11 cellular contexts compared by ENCODE assay signal in the genomic region with DNA sequence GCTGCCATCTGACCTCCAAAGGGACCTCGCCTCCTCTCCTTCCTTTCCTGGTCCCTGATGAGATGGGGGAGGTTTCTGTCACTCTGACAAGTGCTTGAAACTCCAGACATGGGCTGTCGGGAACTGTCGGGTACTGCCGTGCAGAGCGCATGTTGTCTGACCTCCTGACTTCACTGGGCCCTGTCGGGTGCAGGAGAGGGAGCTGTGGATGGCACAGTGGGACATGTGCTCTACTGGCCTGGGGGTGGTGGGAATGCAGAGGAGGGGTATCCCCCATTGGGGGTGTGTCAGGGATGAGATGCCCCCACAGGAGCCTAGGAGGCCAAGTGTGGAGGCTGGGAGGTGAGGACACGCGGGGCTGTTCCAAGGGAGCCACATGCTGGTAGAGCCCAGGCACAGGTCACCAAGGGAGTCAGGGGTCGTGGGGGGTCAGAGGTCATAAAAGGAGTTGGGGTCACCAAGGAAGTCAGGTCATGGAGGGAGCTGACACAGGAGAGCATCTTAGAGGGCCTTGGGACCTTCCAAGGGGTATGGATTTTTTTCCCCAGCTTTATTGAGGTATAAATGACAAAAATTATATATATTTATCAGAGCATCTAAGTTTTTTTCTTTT. TPM values are rescaled to one million over a fixed set of nuclear protein-coding genes. Genes with fewer than 3 reads are reported as not detected.
DNase-seq lines count a peak whose midpoint lies in the region; ATAC-seq and TF ChIP-seq lines count a peak whose summit lies in the region.
"Had no signal": no experiment of that assay in that cellular context is flagged by ENCODE, and none has a peak within 500 bp of the region (broad histone marks: within the 10 kb centered on the region; RNA-seq: fewer than 3 reads in every experiment).

No MANE protein-coding gene starts in this region.

- H3K27me3 Mint-ChIP-seq in activated CD4-positive, alpha-beta memory T cell treated with anti-CD3 and anti-CD28 coated beads for 36 hours, result no peaks in the 10 kb centered on the region

- H3K79me2 ChIP-seq in MM.1S (ENCODE audit: low read length), result no peaks in the 10 kb centered on the region

- H3K9me2 ChIP-seq in MM.1S (replicated peaks; ENCODE audit: insufficient read depth, low read length), result no peaks in the 10 kb centered on the region

- H3K36me3 Mint-ChIP-seq in activated CD4-positive, alpha-beta memory T cell treated with anti-CD3 and anti-CD28 coated beads for 36 hours, result no peaks in the 10 kb centered on the region

- DNase-seq in Right ventricle myocardium inferior (ENCODE audit: missing footprints) (peak; percentile 60), cardiac septum (ENCODE audit: low spot score) (no peak), hepatic stellate cell (ENCODE audit: low spot score) (peak; percentile 61), prostate gland (ENCODE audit: low spot score) (no peak), aorta (no peak), MM.1S (no peak), GM10266 (ENCODE audit: extremely low spot score) (no peak)
- DNase-seq in activated CD4-positive, alpha-beta memory T cell treated with anti-CD3 and anti-CD28 coated beads for 36 hours, result no peak
- DNase-seq: central memory CD4-positive, alpha-beta T cell; midbrain had no signal

- no peak overlapping the region for H3K4me2 ChIP-seq in MM.1S (ENCODE audit: low read depth, low read length)

- peak; percentile 6 for ATAC-seq in Right ventricle myocardium inferior
- peak; percentile 6 for ATAC-seq in aorta (ENCODE audit: low FRiP score)
- ATAC-seq: stimulated activated effector memory CD8-positive, alpha-beta T cell treated with anti-CD3 and anti-CD28 coated beads, Interleukin-12 subunit alpha, Interleukin-12 subunit beta, amount 100 ng/mL, for 72 hours had no signal

- no peaks in the 10 kb centered on the region for H3K9me3 Mint-ChIP-seq in activated CD4-positive, alpha-beta memory T cell treated with anti-CD3 and anti-CD28 coated beads for 36 hours
- H3K9me3 Mint-ChIP-seq: stimulated activated effector memory CD8-positive, alpha-beta T cell treated with anti-CD3 and anti-CD28 coated beads, Interleukin-12 subunit alpha, Interleukin-12 subunit beta, amount 100 ng/mL, for 72 hours had no signal

- TF ChIP-seq CTCF in prostate gland (IDR thresholded peaks at IDR 0.05) (no peak), MM.1S (IDR thresholded peaks at IDR 0.05; ENCODE audit: low read length) (no peak), GM10266 (IDR thresholded peaks at IDR 0.05; ENCODE audit: control insufficient read depth, insufficient read depth, low read depth, missing control alignments) (no peak)

- CTCF ChIA-PET in activated CD4-positive, alpha-beta memory T cell treated with anti-CD3 and anti-CD28 coated beads for 36 hours (lab: Charles Lee), result interaction anchor here (0.6 kb wide), 1 partner anchor 34 kb away, joined by 3 read pairs; no protein-coding TSS in a partner anchor

- H4K20me1 ChIP-seq in MM.1S (ENCODE audit: insufficient read depth, low read length), result no peaks in the 10 kb centered on the region

- WGBS in prostate gland, result 88% methylated on average over 9 of the region's 9 CpGs
- WGBS in aorta, 2 donors, result 39 to 40% methylated on average over 9 of the region's 9 CpGs

- TF ChIP-seq POLR2A in prostate gland (IDR thresholded peaks at IDR 0.05), result no peak

- H3K4me1 Mint-ChIP-seq in activated CD4-positive, alpha-beta memory T cell treated with anti-CD3 and anti-CD28 coated beads for 36 hours (ENCODE audit: low read depth), result no peaks in the 10 kb centered on the region

- POLR2A ChIA-PET in activated CD4-positive, alpha-beta memory T cell treated with anti-CD3 and anti-CD28 coated beads for 36 hours (lab: Charles Lee), result no interaction called here

- H3K27ac ChIP-seq in prostate gland (peak overlapping the region; percentile 17 to 41), aorta (ENCODE audit: low read depth in 1 of 2, low read length in 2 of 2) (peak overlapping the region; percentile 77 to 92), MM.1S (ENCODE audit: low read length) (no peak overlapping the region)

- no peaks in the 10 kb centered on the region for H3K36me3 ChIP-seq in prostate gland
- H3K36me3 ChIP-seq in aorta (ENCODE audit: control insufficient read depth in 1 of 2, insufficient read depth in 2 of 2, low read length in 1 of 2), result peaks cover 0 to 2% of the 10 kb centered on the region in 2 donors
- H3K36me3 ChIP-seq in MM.1S (replicated peaks; ENCODE audit: insufficient read depth, low read length), result no peaks in the 10 kb centered on the region

- H3K27ac Mint-ChIP-seq in activated CD4-positive, alpha-beta memory T cell treated with anti-CD3 and anti-CD28 coated beads for 36 hours, result no peak overlapping the region
- H3K27ac Mint-ChIP-seq: stimulated activated effector memory CD8-positive, alpha-beta T cell treated with anti-CD3 and anti-CD28 coated beads, Interleukin-12 subunit alpha, Interleukin-12 subunit beta, amount 100 ng/mL, for 72 hours had no signal

- no peak overlapping the region for H2AFZ ChIP-seq in MM.1S (ENCODE audit: low read length)

- intact Hi-C loops in Right ventricle myocardium inferior (cut with DNase I) (loop anchor here (2.0 kb wide), 1 partner anchor 31 kb away; a partner anchor contains a TSS), cardiac septum (cut with DNase I) (loop anchor here (5.0 kb wide), 1 partner anchor 49 kb away; no protein-coding TSS in a partner anchor), prostate gland (cut with DNase I) (no loop called here), aorta (cut with DNase I) (no loop called here)
- intact Hi-C loops in activated CD4-positive, alpha-beta memory T cell treated with anti-CD3 and anti-CD28 coated beads for 36 hours (cut with micrococcal nuclease), result no loop called here

- no peak overlapping the region for H3K4me3 Mint-ChIP-seq in activated CD4-positive, alpha-beta memory T cell treated with anti-CD3 and anti-CD28 coated beads for 36 hours
- H3K4me3 Mint-ChIP-seq: stimulated activated effector memory CD8-positive, alpha-beta T cell treated with anti-CD3 and anti-CD28 coated beads, Interleukin-12 subunit alpha, Interleukin-12 subunit beta, amount 100 ng/mL, for 72 hours had no signal

- H3K4me3 ChIP-seq in prostate gland (no peak overlapping the region), aorta (ENCODE audit: low read length in 2 of 2) (no peak overlapping the region), MM.1S (ENCODE audit: low read length) (no peak overlapping the region)

- H3K4me1 ChIP-seq in prostate gland (replicated peaks) (no peaks in the 10 kb centered on the region), aorta (ENCODE audit: control insufficient read depth in 1 of 2, insufficient read depth in 2 of 2, low read length in 2 of 2) (peaks cover 0 to 2% of the 10 kb centered on the region in 2 donors), MM.1S (ENCODE audit: low read length) (no peaks in the 10 kb centered on the region)

- H3K27me3 ChIP-seq in prostate gland (replicated peaks; ENCODE audit: insufficient read depth) (no peaks in the 10 kb centered on the region), aorta (ENCODE audit: control insufficient read depth in 1 of 2, insufficient read depth in 2 of 2, low read length in 1 of 2) (no peaks in the 10 kb centered on the region), MM.1S (replicated peaks; ENCODE audit: insufficient read depth, low read length) (no peaks in the 10 kb centered on the region)

- no peak overlapping the region for H3K9ac ChIP-seq in MM.1S (ENCODE audit: low read length)

- H3K9me3 ChIP-seq in prostate gland, result no peaks in the 10 kb centered on the region
- no peaks in the 10 kb centered on the region for H3K9me3 ChIP-seq in aorta (ENCODE audit: control insufficient read depth, low read length)
- H3K9me3 ChIP-seq in MM.1S (replicated peaks; ENCODE audit: insufficient read depth, low read length), result no peaks in the 10 kb centered on the region

- H3F3A ChIP-seq in MM.1S (ENCODE audit: insufficient read depth, low read length), result no peaks in the 10 kb centered on the region

RNA-seq across cellular contexts. Expression of a gene that starts 30.9 kb away (rescaled TPM):
- total RNA-seq in Right ventricle myocardium inferior, result 109 TPM
- total RNA-seq in cardiac septum, result 138 TPM
- total RNA-seq in prostate gland, result 10 to 100 TPM; 20.2 to 40.8 TPM
- 10 to 100 TPM; 53.8 to 75.1 TPM for total RNA-seq in aorta
- polyA plus RNA-seq in aorta, result 100 to 1,000 TPM in 1 of 2 donors, 10 to 100 TPM in 1; 84.0 to 144 TPM
- total RNA-seq in activated CD4-positive, alpha-beta memory T cell treated with anti-CD3 and anti-CD28 coated beads for 36 hours, result 10 to 100 TPM; 24.2 to 25.8 TPM

RNA-seq across cellular contexts. Expression of a gene that starts 48.5 kb away (rescaled TPM):
- total RNA-seq in Right ventricle myocardium inferior, result 66.3 TPM
- total RNA-seq in cardiac septum, result 39.7 TPM
- 100 to 1,000 TPM in 1 of 2 donors, 10 to 100 TPM in 1; 88.0 to 136 TPM for total RNA-seq in prostate gland
- total RNA-seq in aorta, result 100 to 1,000 TPM in 1 of 2 donors, 10 to 100 TPM in 1; 87.4 to 121 TPM
- 10 to 100 TPM; 40.4 to 71.8 TPM for polyA plus RNA-seq in aorta
- 10 to 100 TPM; 28.9 to 35.2 TPM for total RNA-seq in activated CD4-positive, alpha-beta memory T cell treated with anti-CD3 and anti-CD28 coated beads for 36 hours

Comparison
In these comparisons a context has a peak if more than half of its experiments do, and no peak if none do; other contexts are left out.
1. DNase-seq: peak in Right ventricle myocardium inferior (single experiment) and hepatic stellate cell (single experiment); none in cardiac septum (single experiment), prostate gland (single experiment), aorta (0 of 2), MM.1S (single experiment), activated CD4-positive, alpha-beta memory T cell treated with anti-CD3 and anti-CD28 coated beads for 36 hours (single experiment) and GM10266 (single experiment).
2. intact Hi-C loops: an anchor here in Right ventricle myocardium inferior (2.0 kb wide) and cardiac septum (5.0 kb wide); none called in prostate gland, aorta and activated CD4-positive, alpha-beta memory T cell treated with anti-CD3 and anti-CD28 coated beads for 36 hours.